In genomic region chr17:57201481-57201880, GRCh38 we compare ENCODE assay signal across 2 cellular contexts.
TF ChIP-seq lines count a peak whose summit lies in the region.

No MANE protein-coding gene starts in this region.

TF ChIP-seq in HepG2, 621 proteins besides CTCF, POLR2A, EP300 and RAD21:
- TF ChIP-seq YEATS2 (CRISPR knock-in tag; IDR thresholded peaks at IDR 0.05; ENCODE audit: borderline replicate concordance): no peak
- no peak for TF ChIP-seq ZNF672 (CRISPR knock-in tag; IDR thresholded peaks at IDR 0.05)
- no peak for TF ChIP-seq ZNF124 (CRISPR knock-in tag; IDR thresholded peaks at IDR 0.05)
- TF ChIP-seq ARNT (IDR thresholded peaks at IDR 0.05): no peak

TF ChIP-seq in endothelial cell of umbilical vein, 7 proteins besides CTCF, POLR2A, EP300 and RAD21:
- no peak for TF ChIP-seq EZH2 (IDR thresholded peaks at IDR 0.05; ENCODE audit: borderline replicate concordance, low read depth, low read length, severe bottlenecking)
- TF ChIP-seq, protein P1, sequence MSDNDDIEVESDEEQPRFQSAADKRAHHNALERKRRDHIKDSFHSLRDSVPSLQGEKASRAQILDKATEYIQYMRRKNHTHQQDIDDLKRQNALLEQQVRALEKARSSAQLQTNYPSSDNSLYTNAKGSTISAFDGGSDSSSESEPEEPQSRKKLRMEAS (IDR thresholded peaks at IDR 0.05; ENCODE audit: insufficient read depth, insufficient read length): no peak
- TF ChIP-seq JUN (IDR thresholded peaks at IDR 0.05; ENCODE audit: borderline replicate concordance, insufficient read depth, insufficient read length, low read depth): no peak
- TF ChIP-seq POLR2AphosphoS5 (IDR thresholded peaks at IDR 0.05; ENCODE audit: insufficient read depth, low read depth, low read length): no peak
